ENCODE assay signal across 9 cellular contexts in the genomic region with DNA sequence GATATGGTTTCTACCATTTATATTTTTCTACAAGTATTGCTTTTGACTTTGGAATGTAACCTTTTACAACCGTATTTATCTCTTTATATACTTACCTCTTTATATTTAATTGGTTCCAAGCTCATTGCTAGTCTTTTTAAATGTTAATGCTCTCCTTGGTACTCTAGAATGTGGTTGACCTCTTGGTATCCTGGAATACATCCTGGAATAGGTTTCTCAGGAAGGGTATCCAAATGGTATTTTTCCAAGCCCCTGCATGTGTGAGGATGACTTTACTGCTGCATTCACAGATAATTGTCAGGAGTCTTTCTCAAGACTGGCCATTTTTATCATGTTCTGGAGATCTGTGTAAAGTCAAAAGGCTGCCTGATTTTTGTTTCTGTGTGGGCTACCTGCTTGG. TPM values are rescaled to one million over a fixed set of nuclear protein-coding genes. Genes with fewer than 3 reads are reported as not detected.
"Had no signal": no experiment of that assay in that cellular context is flagged by ENCODE, and none has a peak within 500 bp of the region (broad histone marks: within the 10 kb centered on the region; RNA-seq: fewer than 3 reads in every experiment).

No MANE protein-coding gene starts in this region.

- FAIRE-seq: H54, HTR-8/SVneo had no signal

- H3K27ac ChIP-seq: GM23248 had no signal

- H3K4me3 ChIP-seq: GM23248 had no signal

- H2AFZ ChIP-seq: GM23248 had no signal

- DNase-seq: GM23248, GOT3, H9, HCEC 1CT, IMR-90, KBM-7 had no signal

- H3K9ac ChIP-seq: GM23248 had no signal

RNA-seq across cellular contexts. Expression of a gene that starts 30.2 kb away (rescaled TPM):
- total RNA-seq: GM23248, HT-29, IMR-90 had no signal
- polyA plus RNA-seq: IMR-90 had no signal
